In genomic region chr14:104722938-104723650, GRCh38 we compare ENCODE assay signal across 1 cellular context.
A peak's percentile ranks its signal among the peaks of the same experiment; 100 is the strongest.
TF ChIP-seq lines count a peak whose summit lies in the region.

No MANE protein-coding gene starts in this region.

TF ChIP-seq in HepG2, 621 proteins besides CTCF, POLR2A, EP300 and RAD21 (continued from another document and continues in another):
- TF ChIP-seq TFE3 (CRISPR knock-in tag; IDR thresholded peaks at IDR 0.05) (no peak), SIN3B (IDR thresholded peaks at IDR 0.05; ENCODE audit: low read length) (no peak), BORCS8-MEF2B (CRISPR knock-in tag; IDR thresholded peaks at IDR 0.05) (no peak), YY1 (IDR thresholded peaks at IDR 0.05; ENCODE audit: insufficient read depth, insufficient replicate concordance, low read depth, low read length) (no peak), ZNF672 (CRISPR knock-in tag; IDR thresholded peaks at IDR 0.05) (no peak), STAT5B (CRISPR knock-in tag; IDR thresholded peaks at IDR 0.05) (no peak), ZSCAN5A (CRISPR knock-in tag; IDR thresholded peaks at IDR 0.05; ENCODE audit: borderline replicate concordance) (no peak), STAG1 (CRISPR knock-in tag; IDR thresholded peaks at IDR 0.05) (no peak), ATF7-NPFF (CRISPR knock-in tag; IDR thresholded peaks at IDR 0.05; ENCODE audit: low read depth) (no peak), RNF2 (conservative IDR thresholded peaks at IDR 0.05; ENCODE audit: low read depth) (no peak), NFE2L2 (IDR thresholded peaks at IDR 0.05; ENCODE audit: low read length) (no peak), ZNF318 (CRISPR knock-in tag; IDR thresholded peaks at IDR 0.05) (0 out of 2 replicates have a peak, but pooled peaks have one; percentile 31), IKZF1 (IDR thresholded peaks at IDR 0.05) (no peak), ZNF788 (CRISPR knock-in tag; IDR thresholded peaks at IDR 0.05; ENCODE audit: borderline replicate concordance) (no peak), FOSL1 (CRISPR knock-in tag; IDR thresholded peaks at IDR 0.05; ENCODE audit: borderline replicate concordance) (no peak), PHF20 (CRISPR knock-in tag; IDR thresholded peaks at IDR 0.05) (no peak), SMAD9 (CRISPR knock-in tag; IDR thresholded peaks at IDR 0.05) (no peak), RERE (CRISPR knock-in tag; IDR thresholded peaks at IDR 0.05; ENCODE audit: low read depth) (no peak), SKI (IDR thresholded peaks at IDR 0.05; ENCODE audit: partially characterized antibody) (no peak), AKNA (CRISPR knock-in tag; IDR thresholded peaks at IDR 0.05; ENCODE audit: borderline replicate concordance) (no peak), ZNF362 (CRISPR knock-in tag; IDR thresholded peaks at IDR 0.05; ENCODE audit: borderline replicate concordance) (no peak; the same call in 1 of the 2 replicates), HNRNPUL1 (IDR thresholded peaks at IDR 0.05; ENCODE audit: low read depth, low read length) (no peak), ARHGAP35 (CRISPR knock-in tag; IDR thresholded peaks at IDR 0.05; ENCODE audit: borderline replicate concordance) (no peak), DZIP1 (CRISPR knock-in tag; IDR thresholded peaks at IDR 0.05) (no peak), ZNF784 (CRISPR knock-in tag; IDR thresholded peaks at IDR 0.05; ENCODE audit: borderline replicate concordance) (no peak), MIXL1 (CRISPR knock-in tag; IDR thresholded peaks at IDR 0.05) (no peak), ZNF605 (CRISPR knock-in tag; IDR thresholded peaks at IDR 0.05) (no peak)
